Comparison of ENCODE assay signal across 12 cellular contexts in the genomic region with DNA sequence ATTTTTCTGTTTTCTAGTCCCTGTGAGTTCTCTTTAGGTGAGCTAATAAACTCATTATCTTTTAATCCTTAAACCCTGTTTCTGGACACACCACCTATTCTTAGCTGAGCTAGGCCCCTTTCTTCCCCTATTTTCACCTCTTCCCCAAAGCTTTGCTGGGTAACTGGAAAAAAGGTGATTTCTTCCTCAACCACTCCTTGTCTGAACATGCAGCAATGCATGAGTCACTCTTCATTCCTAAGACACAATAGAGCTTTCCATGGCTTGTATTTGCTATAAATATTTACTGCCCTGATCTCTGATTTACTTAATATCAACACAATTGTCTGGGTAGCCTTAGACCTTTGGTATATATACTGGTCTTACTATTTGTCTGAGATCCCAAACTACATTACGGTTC.
DNase-seq lines count a peak whose midpoint lies in the region; TF ChIP-seq lines count a peak whose summit lies in the region.
"Had no signal": no experiment of that assay in that cellular context is flagged by ENCODE, and none has a peak within 500 bp of the region (broad histone marks: within the 10 kb centered on the region; RNA-seq: fewer than 3 reads in every experiment).

No MANE protein-coding gene starts in this region.

- no peak overlapping the region for H3K18ac ChIP-seq in mesenchymal stem cell (ENCODE audit: low read depth in 1 of 2, low read length in 2 of 2)

- no peak overlapping the region for H2BK5ac ChIP-seq in mesenchymal stem cell (ENCODE audit: low read depth, low read length, poor library complexity, severe bottlenecking)

- no peak for TF ChIP-seq RAD21 in Ishikawa (IDR thresholded peaks at IDR 0.05; ENCODE audit: low read depth)

- DNase-seq in dedifferentiated amniotic fluid mesenchymal stem cell (ENCODE audit: extremely low spot score) (peak; percentile 22), mesenchymal stem cell (peak; percentile 22), GM10266 (ENCODE audit: extremely low spot score) (no peak), germinal center (ENCODE audit: low spot score) (no peak), NAMALWA (ENCODE audit: low spot score) (no peak), GM19238 (ENCODE audit: insufficient read length, low spot score) (no peak)
- DNase-seq: ACHN, gastrocnemius medialis, NCI-H2107 had no signal

- no peak overlapping the region for H3K14ac ChIP-seq in mesenchymal stem cell (ENCODE audit: low read length in 2 of 2)

- no peak overlapping the region for H3K23ac ChIP-seq in mesenchymal stem cell (ENCODE audit: low read length in 2 of 2)

- H2AK5ac ChIP-seq in mesenchymal stem cell (ENCODE audit: low read length, severe bottlenecking): no peak overlapping the region

- H3K27me3 ChIP-seq in ACC112 (ENCODE audit: insufficient read depth, low read length) (no peaks in the 10 kb centered on the region), mesenchymal stem cell (ENCODE audit: control insufficient read depth in 1 of 2, insufficient read depth in 1 of 2, low read length in 2 of 2) (no peaks in the 10 kb centered on the region)
- H3K27me3 ChIP-seq: gastrocnemius medialis had no signal

- H3K79me2 ChIP-seq in ACC112 (ENCODE audit: control insufficient read depth, insufficient read depth, low read length, unreplicated experiment): no peaks in the 10 kb centered on the region

- H4K8ac ChIP-seq in mesenchymal stem cell (ENCODE audit: low read length): no peak overlapping the region

- H3K4me1 ChIP-seq in ACC112 (ENCODE audit: control insufficient read depth, insufficient read depth, low read length, unreplicated experiment) (peaks cover 21% of the 10 kb centered on the region), mesenchymal stem cell (ENCODE audit: control insufficient read depth, insufficient read depth, low read depth, low read length) (no peaks in the 10 kb centered on the region)
- H3K4me1 ChIP-seq: gastrocnemius medialis had no signal

- no peak overlapping the region for H3K4me2 ChIP-seq in mesenchymal stem cell (ENCODE audit: low read length, poor library complexity, severe bottlenecking)

- H4K91ac ChIP-seq in mesenchymal stem cell (ENCODE audit: low read length): no peak overlapping the region

- H3K36me3 ChIP-seq in ACC112 (ENCODE audit: insufficient read depth, low read length) (no peaks in the 10 kb centered on the region), mesenchymal stem cell (ENCODE audit: control insufficient read depth in 1 of 2, insufficient read depth in 2 of 2, low read depth in 1 of 2, low read length in 2 of 2) (no peaks in the 10 kb centered on the region)
- H3K36me3 ChIP-seq: gastrocnemius medialis, thoracic aorta had no signal

- WGBS in mesenchymal stem cell: no CpG with 5 or more reads among the region's 1 CpG

- no peak overlapping the region for H3K4me3 ChIP-seq in ACC112 (ENCODE audit: low read depth, low read length)
- no peak overlapping the region for H3K4me3 ChIP-seq in mesenchymal stem cell (ENCODE audit: insufficient read depth in 1 of 2, low read depth in 1 of 2, low read length in 2 of 2)
- H3K4me3 ChIP-seq: gastrocnemius medialis, thoracic aorta had no signal

- H3K4ac ChIP-seq in mesenchymal stem cell (ENCODE audit: low read depth in 1 of 2, low read length in 2 of 2): no peak overlapping the region

- H2BK120ac ChIP-seq in mesenchymal stem cell (ENCODE audit: low read depth, low read length): no peak overlapping the region

- H2AFZ ChIP-seq in ACC112 (ENCODE audit: low read length, unreplicated experiment) (no peak overlapping the region), mesenchymal stem cell (ENCODE audit: low read depth, low read length) (no peak overlapping the region)

- no peak overlapping the region for H3K9ac ChIP-seq in mesenchymal stem cell (ENCODE audit: low read length)

- H3K79me1 ChIP-seq in mesenchymal stem cell (replicated peaks; ENCODE audit: low read length, poor library complexity, severe bottlenecking): no peaks in the 10 kb centered on the region

- no peak overlapping the region for H2BK12ac ChIP-seq in mesenchymal stem cell (ENCODE audit: low read length in 2 of 2)

- peak; percentile 82 for TF ChIP-seq EP300 in Ishikawa (IDR thresholded peaks at IDR 0.05; ENCODE audit: borderline replicate concordance)

- H3K27ac ChIP-seq in ACC112 (ENCODE audit: low read depth, low read length) (0 out of 2 replicates have a peak overlapping the region, but pooled peaks have one; percentile 3), mesenchymal stem cell (ENCODE audit: low read length, poor library complexity, severe bottlenecking) (no peak overlapping the region)
- H3K27ac ChIP-seq: gastrocnemius medialis, thoracic aorta had no signal

- TF ChIP-seq CTCF in GM10266 (IDR thresholded peaks at IDR 0.05; ENCODE audit: control insufficient read depth, insufficient read depth, low read depth, missing control alignments): no peak

- peaks cover 11% of the 10 kb centered on the region for H3K9me3 ChIP-seq in mesenchymal stem cell (ENCODE audit: control insufficient read depth, low read length)
- H3K9me3 ChIP-seq: gastrocnemius medialis, thoracic aorta had no signal

- H2BK15ac ChIP-seq in mesenchymal stem cell (ENCODE audit: low read depth, poor library complexity, severe bottlenecking): no peak overlapping the region

TF ChIP-seq in Ishikawa, 13 proteins besides CTCF, POLR2A, EP300 and RAD21:
- peak; percentile 72 for TF ChIP-seq TEAD4 (IDR thresholded peaks at IDR 0.05)
- peak; percentile 50; the same call in 1 of the 2 replicates for TF ChIP-seq FOXM1 (IDR thresholded peaks at IDR 0.05; ENCODE audit: borderline replicate concordance, low read depth)
- TF ChIP-seq TAF1 (IDR thresholded peaks at IDR 0.05; ENCODE audit: low read depth): no peak

Comparison
In these comparisons a context has a peak if more than half of its experiments do, and no peak if none do; other contexts are left out.
1. DNase-seq: peak in dedifferentiated amniotic fluid mesenchymal stem cell (single experiment) and mesenchymal stem cell (single experiment); none in GM10266 (single experiment), germinal center (single experiment), NAMALWA (single experiment) and GM19238 (single experiment).